Comparison of ENCODE assay signal across 1 cellular context in the genomic region with DNA sequence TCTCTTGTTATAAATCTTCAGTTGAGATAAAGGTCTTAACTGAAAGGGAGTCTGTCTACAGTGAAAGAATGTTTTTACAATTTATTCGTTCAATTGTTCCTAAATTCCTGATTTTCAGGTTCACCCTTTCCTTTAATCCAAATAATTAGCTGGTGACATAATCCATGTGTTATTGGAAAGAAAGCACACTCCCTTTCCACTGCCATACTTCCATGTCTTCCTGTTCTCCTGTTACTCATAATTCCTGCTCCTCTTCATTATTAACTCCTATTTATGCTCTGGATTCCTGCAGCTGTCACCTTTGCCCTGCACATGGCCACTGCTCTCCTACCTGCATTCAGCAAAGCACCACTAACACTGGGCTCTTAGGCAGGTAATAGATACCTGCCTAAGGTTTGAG.
TF ChIP-seq lines count a peak whose summit lies in the region.

No MANE protein-coding gene starts in this region.

TF ChIP-seq in GM23338, 12 proteins besides CTCF, POLR2A, EP300 and RAD21 (continued from another document):
- no peak for TF ChIP-seq NANOG (IDR thresholded peaks at IDR 0.05; ENCODE audit: borderline replicate concordance)
- TF ChIP-seq POLR2AphosphoS5 (IDR thresholded peaks at IDR 0.05; ENCODE audit: low read depth), result no peak
